In genomic region chr18:8406486-8407250, GRCh38 we compare ENCODE assay signal across 15 cellular contexts.
A peak's percentile ranks its signal among the peaks of the same experiment; 100 is the strongest.
DNase-seq lines count a peak whose midpoint lies in the region; ATAC-seq, FAIRE-seq and TF ChIP-seq lines count a peak whose summit lies in the region.
"Had no signal": no experiment of that assay in that cellular context is flagged by ENCODE, and none has a peak within 500 bp of the region (broad histone marks: within the 10 kb centered on the region; RNA-seq: fewer than 3 reads in every experiment).

No MANE protein-coding gene starts in this region.

- no peak overlapping the region for H3K27ac ChIP-seq in IMR-90 (ENCODE audit: insufficient read depth, low read length)

- H3K4me1 Mint-ChIP-seq in Caco-2 (ENCODE audit: low read depth, unreplicated experiment), result no peaks in the 10 kb centered on the region
- no peaks in the 10 kb centered on the region for H3K4me1 Mint-ChIP-seq in Calu3 (ENCODE audit: low read depth, unreplicated experiment)
- H3K4me1 Mint-ChIP-seq: B cell had no signal

- H3K27me3 Mint-ChIP-seq in Caco-2 (ENCODE audit: insufficient read depth, unreplicated experiment), result no peaks in the 10 kb centered on the region
- H3K27me3 Mint-ChIP-seq in Calu3 (ENCODE audit: unreplicated experiment), result no peaks in the 10 kb centered on the region
- H3K27me3 Mint-ChIP-seq: CD4-positive, alpha-beta T cell had no signal

- dilution Hi-C loops in IMR-90 (cut with HindIII; ENCODE audit: low sequenced_read_pairs, unreplicated experiment), result no loop called here

- no peak overlapping the region for H3K14ac ChIP-seq in IMR-90 (replicated peaks; ENCODE audit: low read depth, low read length)

- no peak overlapping the region for H4K5ac ChIP-seq in IMR-90 (ENCODE audit: low read depth, low read length)

- peaks cover 22% of the 10 kb centered on the region for H3K9me3 Mint-ChIP-seq in Caco-2 (ENCODE audit: unreplicated experiment)
- H3K9me3 Mint-ChIP-seq in Calu3 (ENCODE audit: low read depth, unreplicated experiment), result peaks cover 7% of the 10 kb centered on the region

- WGBS in IMR-90 (ENCODE audit: extremely low coverage in 2 of 2, insufficient read length in 1 of 2), 2 experiments, result 97% methylated on average over 5 of the region's 21 CpGs; no CpG with 5 or more reads in 1 of the 2 experiments

- H3K4me1 ChIP-seq in Caco-2 (no peaks in the 10 kb centered on the region), IMR-90 (ENCODE audit: control insufficient read depth, insufficient read depth, low read length) (no peaks in the 10 kb centered on the region)

- H3K18ac ChIP-seq in IMR-90 (ENCODE audit: low read depth, low read length), result no peak overlapping the region

- TF ChIP-seq RAD21 in IMR-90 (IDR thresholded peaks at IDR 0.05; ENCODE audit: low read length), result no peak

- H3K36me3 ChIP-seq in Caco-2 (ENCODE audit: control insufficient read depth, insufficient read depth, low read length) (peaks cover 3% of the 10 kb centered on the region), IMR-90 (ENCODE audit: control insufficient read depth, insufficient read depth, low read length) (peaks cover 4% of the 10 kb centered on the region; the same call in 1 of the 2 replicates)

- no peak for TF ChIP-seq POLR2A in IMR-90 (IDR thresholded peaks at IDR 0.05; ENCODE audit: low read depth, low read length)

- H4K8ac ChIP-seq in IMR-90 (ENCODE audit: low read depth in 2 of 2, low read length in 2 of 2), result no peak overlapping the region

- POLR2A ChIA-PET in Caco-2 (lab: Charles Lee), result no interaction called here
- POLR2A ChIA-PET in IMR-90 (lab: Charles Lee; ENCODE audit: unreplicated experiment), result no interaction called here

- BruUV-seq in Caco-2 (replicated peaks; lab: Mats Ljungman, UMichigan), result TSS peak; percentile 59
- BruUV-seq in IMR-90 (replicated peaks; lab: Mats Ljungman, UMichigan), result TSS peak; percentile 98
- no TSS peak for BruUV-seq in Calu3 (replicated peaks; lab: Mats Ljungman, UMichigan)

- H2BK5ac ChIP-seq in IMR-90 (ENCODE audit: low read depth, low read length, poor library complexity, severe bottlenecking), result no peak overlapping the region

- no peaks in the 10 kb centered on the region for H4K20me1 ChIP-seq in IMR-90 (ENCODE audit: insufficient read depth, low read length)

- H3K4me2 ChIP-seq in IMR-90 (ENCODE audit: low read depth, low read length), result no peak overlapping the region

- in situ Hi-C loops in IMR-90 (cut with MboI; ENCODE audit: low sequenced_read_pairs), result no loop called here

- DNase-seq in Caco-2, result no peak
- peak; percentile 23 for DNase-seq in IMR-90
- DNase-seq in choroid plexus epithelial cell (ENCODE audit: low read depth), result peak; percentile 12
- peak; percentile 56 for DNase-seq in fibroblast of the aortic adventitia (ENCODE audit: low read depth)
- DNase-seq in cortex of kidney (lab: John Stamatoyannopoulos, UW), result no peak
- DNase-seq in Calu3, result no peak
- no peak for DNase-seq in D721Med (ENCODE audit: insufficient read length, low spot score)
- DNase-seq: C1 segment of cervical spinal cord; CD4-positive, alpha-beta T cell; DND-41; GDM1 had no signal

- no peak overlapping the region for H2BK20ac ChIP-seq in IMR-90 (ENCODE audit: low read depth, low read length)

- FAIRE-seq in D721Med (lab: Jason Lieb, UNC), result no peak
- FAIRE-seq: A204.1, GM19239, H54 had no signal

- H3K27me3 ChIP-seq in Caco-2 (replicated peaks; ENCODE audit: control insufficient read depth, insufficient read depth, low read length) (no peaks in the 10 kb centered on the region), IMR-90 (ENCODE audit: control insufficient read depth, insufficient read depth, low read length) (no peaks in the 10 kb centered on the region)

- TF ChIP-seq CTCF in Caco-2 (IDR thresholded peaks at IDR 0.05; ENCODE audit: insufficient read depth in 1 of 2, low read depth in 1 of 2, low read length in 1 of 2, severe bottlenecking in 1 of 2, unreplicated experiment in 1 of 2), result no peak
- TF ChIP-seq CTCF in IMR-90 (conservative IDR thresholded peaks at IDR 0.05; ENCODE audit: low read depth, low read length), result no peak
- no peak for TF ChIP-seq CTCF in choroid plexus epithelial cell (conservative IDR thresholded peaks at IDR 0.05; ENCODE audit: low read depth, low read length)
- TF ChIP-seq CTCF in fibroblast of the aortic adventitia (IDR thresholded peaks at IDR 0.05; ENCODE audit: insufficient read depth, low read length), result no peak
- no peak for TF ChIP-seq CTCF in Calu3 (IDR thresholded peaks at IDR 0.05; ENCODE audit: unreplicated experiment)
- TF ChIP-seq CTCF in D721Med (IDR thresholded peaks at IDR 0.05; ENCODE audit: insufficient read depth, missing control alignments), result no peak

- no peak overlapping the region for H2BK120ac ChIP-seq in IMR-90 (ENCODE audit: low read depth, low read length)

- H3K56ac ChIP-seq in IMR-90 (ENCODE audit: extremely low read depth, insufficient read depth, low read length), result no peak overlapping the region

- H3K9ac ChIP-seq in IMR-90 (ENCODE audit: low read depth, low read length), result no peak overlapping the region

- H2BK15ac ChIP-seq in IMR-90 (ENCODE audit: low read depth, low read length), result no peak overlapping the region

- no peaks in the 10 kb centered on the region for H3K79me1 ChIP-seq in IMR-90 (ENCODE audit: low read depth in 1 of 2, low read length in 2 of 2)

- H3K4me3 ChIP-seq in Caco-2 (ENCODE audit: low read depth, low read length) (no peak overlapping the region), IMR-90 (ENCODE audit: insufficient read depth, low read depth, low read length) (no peak overlapping the region), choroid plexus epithelial cell (ENCODE audit: low read depth, low read length) (no peak overlapping the region), fibroblast of the aortic adventitia (ENCODE audit: low read depth, low read length) (no peak overlapping the region)

- H4K91ac ChIP-seq in IMR-90 (ENCODE audit: insufficient read depth, low read depth, low read length), result no peak overlapping the region

- H2AK5ac ChIP-seq in IMR-90 (ENCODE audit: low read depth, low read length), result no peak overlapping the region

- no peak overlapping the region for H3K23ac ChIP-seq in IMR-90 (ENCODE audit: low read depth, low read length)

- H2AFZ ChIP-seq in IMR-90 (replicated peaks; ENCODE audit: low read length, poor library complexity), result no peak overlapping the region

- H3K9me1 ChIP-seq in IMR-90 (ENCODE audit: insufficient read depth, low read length), result 0 out of 2 replicates have a peak, but pooled peaks cover 2% of the 10 kb centered on the region

- intact Hi-C loops in Caco-2 (cut with micrococcal nuclease; ENCODE audit: unreplicated experiment), result no loop called here
- intact Hi-C loops in IMR-90 (cut with micrococcal nuclease), result no loop called here
- intact Hi-C loops in Calu3 (cut with micrococcal nuclease; ENCODE audit: unreplicated experiment), result no loop called here

- H3K36me3 Mint-ChIP-seq in Caco-2 (ENCODE audit: insufficient read depth, unreplicated experiment) (peaks cover 70% of the 10 kb centered on the region), Calu3 (ENCODE audit: insufficient read depth, unreplicated experiment) (no peaks in the 10 kb centered on the region)

- H3K9me3 ChIP-seq in Caco-2 (peaks cover 9% of the 10 kb centered on the region), IMR-90 (ENCODE audit: control insufficient read depth, insufficient read depth, low read length) (peaks cover 2% of the 10 kb centered on the region; the same call in 1 of the 2 replicates)

- no peak overlapping the region for H2AK9ac ChIP-seq in IMR-90 (replicated peaks; ENCODE audit: low read depth, low read length, poor library complexity)

- CTCF ChIA-PET in Caco-2 (lab: Charles Lee), result no interaction called here
- CTCF ChIA-PET in IMR-90 (lab: Yijun Ruan, JAX), result no interaction called here
- CTCF ChIA-PET in Calu3 (lab: Charles Lee), result no interaction called here

- H3K27ac Mint-ChIP-seq in Caco-2 (ENCODE audit: unreplicated experiment) (no peak overlapping the region), Calu3 (ENCODE audit: unreplicated experiment) (no peak overlapping the region)
- H3K27ac Mint-ChIP-seq: B cell; CD4-positive, alpha-beta T cell had no signal

- H3K4me3 Mint-ChIP-seq in Caco-2 (ENCODE audit: unreplicated experiment) (no peak overlapping the region), Calu3 (ENCODE audit: low read depth, unreplicated experiment) (no peak overlapping the region)
- H3K4me3 Mint-ChIP-seq: B cell; CD4-positive, alpha-beta T cell had no signal

- no peak overlapping the region for H3K4ac ChIP-seq in IMR-90 (ENCODE audit: low read depth, low read length)

- ATAC-seq in IMR-90 (ENCODE audit: low read depth), result no peak

TF ChIP-seq in IMR-90, 13 proteins besides CTCF, POLR2A, EP300 and RAD21:
- peak; percentile 46 for TF ChIP-seq CEBPB (IDR thresholded peaks at IDR 0.05; ENCODE audit: low read depth, low read length)
- no peak for TF ChIP-seq NFE2L2 (IDR thresholded peaks at IDR 0.05; ENCODE audit: low read depth, low read length)

Comparison
In these comparisons a context has a peak if more than half of its experiments do, and no peak if none do; other contexts are left out.
1. DNase-seq: peak in IMR-90 (single experiment), choroid plexus epithelial cell (single experiment) and fibroblast of the aortic adventitia (single experiment); none in Caco-2 (0 of 2), cortex of kidney (single experiment), Calu3 (single experiment) and D721Med (single experiment).